ENCODE assay signal across 19 cellular contexts in genomic region chr9:110536802-110537201, GRCh38. TPM values are rescaled to one million over a fixed set of nuclear protein-coding genes. Genes with fewer than 3 reads are reported as not detected.
A peak's percentile ranks its signal among the peaks of the same experiment; 100 is the strongest.
DNase-seq lines count a peak whose midpoint lies in the region; ATAC-seq, FAIRE-seq and TF ChIP-seq lines count a peak whose summit lies in the region.
"Had no signal": no experiment of that assay in that cellular context is flagged by ENCODE, and none has a peak within 500 bp of the region (broad histone marks: within the 10 kb centered on the region; RNA-seq: fewer than 3 reads in every experiment).

No MANE protein-coding gene starts in this region.

- H3K27ac ChIP-seq in A549 (peak overlapping the region; percentile 49 to 70), right cardiac atrium (ENCODE audit: low read length) (no peak overlapping the region)
- no peak overlapping the region for H3K27ac ChIP-seq in CD4-positive, alpha-beta T cell (ENCODE audit: low read depth, low read length)
- H3K27ac ChIP-seq: HL-60, neutrophil, upper lobe of left lung had no signal

- H3K27ac Mint-ChIP-seq in CD4-positive, alpha-beta T cell: no peak overlapping the region
- H3K27ac Mint-ChIP-seq: activated naive CD4-positive, alpha-beta T cell treated with anti-CD3 and anti-CD28 coated beads, Interleukin-2, amount 50 U/mL, for 72 hours; activated T-cell treated with anti-CD3 and anti-CD28 coated beads, Interleukin-2, amount 50 U/mL, for 24 hours; endodermal cell had no signal

- TF ChIP-seq POLR2A in A549 (IDR thresholded peaks at IDR 0.05; ENCODE audit: low read length): no peak

- intact Hi-C loops in right cardiac atrium (cut with DNase I): no loop called here
- intact Hi-C loops in CD4-positive, alpha-beta T cell (cut with DNase I, micrococcal nuclease): no loop called here

- no peaks in the 10 kb centered on the region for H3K27me3 Mint-ChIP-seq in CD4-positive, alpha-beta T cell
- H3K27me3 Mint-ChIP-seq: activated T-cell treated with anti-CD3 and anti-CD28 coated beads, Interleukin-2, amount 50 U/mL, for 24 hours had no signal

- TF ChIP-seq CTCF in A549 (IDR thresholded peaks at IDR 0.05) (no peak), astrocyte of the spinal cord (IDR thresholded peaks at IDR 0.05; ENCODE audit: low read depth, low read length) (no peak)
- TF ChIP-seq CTCF in CD4-positive, alpha-beta T cell (IDR thresholded peaks at IDR 0.05): no peak

- no peak for FAIRE-seq in A549 (lab: Jason Lieb, UNC)
- FAIRE-seq: islet of Langerhans had no signal

- no peak; a peak in 2 of 5 replicates for TF ChIP-seq RAD21 in A549 (conservative IDR thresholded peaks at IDR 0.05 in 1 of 2, IDR thresholded peaks at IDR 0.05 in 1 of 2)

- no peaks in the 10 kb centered on the region for H3K36me3 Mint-ChIP-seq in CD4-positive, alpha-beta T cell (ENCODE audit: low read depth)
- H3K36me3 Mint-ChIP-seq: activated naive CD4-positive, alpha-beta T cell treated with anti-CD3 and anti-CD28 coated beads, Interleukin-2, amount 50 U/mL, for 72 hours had no signal

- 10% methylated on average over 5 of the region's 5 CpGs for WGBS in A549 (ENCODE audit: missing lambda C conversion rate)
- 46% methylated on average over 5 of the region's 5 CpGs for WGBS in right cardiac atrium

- H3K4me1 Mint-ChIP-seq in CD4-positive, alpha-beta T cell (ENCODE audit: low read depth): no peaks in the 10 kb centered on the region
- H3K4me1 Mint-ChIP-seq: endodermal cell had no signal

- H3K9me3 ChIP-seq in A549: peaks cover 27% of the 10 kb centered on the region
- H3K9me3 ChIP-seq in right cardiac atrium (ENCODE audit: control insufficient read depth, low read length): no peaks in the 10 kb centered on the region
- H3K9me3 ChIP-seq in CD4-positive, alpha-beta T cell (ENCODE audit: control insufficient read depth, low read length): no peaks in the 10 kb centered on the region
- H3K9me3 ChIP-seq: neutrophil, upper lobe of left lung had no signal

- H3K4me3 Mint-ChIP-seq in CD4-positive, alpha-beta T cell: no peak overlapping the region
- H3K4me3 Mint-ChIP-seq: activated T-cell treated with anti-CD3 and anti-CD28 coated beads, Interleukin-2, amount 50 U/mL, for 24 hours; endodermal cell had no signal

- peak in 1 of 2 experiments; percentile 51 for DNase-seq in A549 (ENCODE audit: low read depth in 1 of 2, low spot score in 1 of 2)
- DNase-seq in GM04504 (ENCODE audit: low read depth): peak; percentile 78
- DNase-seq in astrocyte of the spinal cord (ENCODE audit: low read depth, low spot score): peak; percentile 34
- no peak for DNase-seq in right cardiac atrium
- no peak for DNase-seq in midbrain (lab: John Stamatoyannopoulos, UW)
- DNase-seq in hippocampal formation (lab: John Stamatoyannopoulos, UW): no peak
- no peak for DNase-seq in CD4-positive, alpha-beta T cell
- DNase-seq: activated CD4-positive, alpha-beta T cell treated with anti-CD3 and anti-CD28 coated beads, Interleukin-2, amount 50 U/mL, for 1 hour; activated T-cell treated with anti-CD3 and anti-CD28 coated beads, Interleukin-2, amount 50 U/mL, for 24 hours; caudate nucleus; endodermal cell; NCI-H1436 treated with DMSO at 0.1 percent for 48 hours; NCI-H345; upper lobe of left lung had no signal

- ATAC-seq in A549 (peak in 1 of 2 experiments; percentile 47; a peak in 3 of 6 replicates), right cardiac atrium (peak; percentile 34 to 48), GM21528 (IDR thresholded peaks at IDR 0.05; ENCODE audit: low FRiP score, unreplicated experiment) (no peak)
- no peak for ATAC-seq in CD4-positive, alpha-beta T cell (ENCODE audit: poor library complexity)
- ATAC-seq: activated naive CD4-positive, alpha-beta T cell treated with anti-CD3 and anti-CD28 coated beads, Interleukin-2, amount 50 U/mL, for 72 hours had no signal

- POLR2A ChIA-PET in A549 (lab: Yijun Ruan, JAX): interaction anchor here (0.6 kb wide), 1 partner anchor 37 kb away, joined by 3 read pairs; no protein-coding TSS in a partner anchor
- POLR2A ChIA-PET in CD4-positive, alpha-beta T cell (lab: Charles Lee): no interaction called here

- CTCF ChIA-PET in A549 (lab: Yijun Ruan, JAX): no interaction called here
- CTCF ChIA-PET in CD4-positive, alpha-beta T cell (lab: Charles Lee): no interaction called here

- H3K4me1 ChIP-seq in A549 (peaks cover 38% of the 10 kb centered on the region), right cardiac atrium (ENCODE audit: control insufficient read depth, insufficient read depth, low read length) (no peaks in the 10 kb centered on the region)
- H3K4me1 ChIP-seq: upper lobe of left lung had no signal

- TF ChIP-seq EP300 in A549 (IDR thresholded peaks at IDR 0.05): peak; percentile 92; a peak in 4 of 5 replicates

- peak overlapping the region; percentile 59 for H3K4me2 ChIP-seq in A549

- in situ Hi-C loops in astrocyte of the spinal cord (cut with HindIII; ENCODE audit: low sequenced_read_pairs): no loop called here

- H3K4me3 ChIP-seq in A549: no peak overlapping the region
- no peak overlapping the region for H3K4me3 ChIP-seq in astrocyte of the spinal cord (ENCODE audit: low read depth, low read length)
- H3K4me3 ChIP-seq in right cardiac atrium (ENCODE audit: low read length): no peak overlapping the region
- H3K4me3 ChIP-seq: upper lobe of left lung had no signal

- no peaks in the 10 kb centered on the region for H3K9me3 Mint-ChIP-seq in CD4-positive, alpha-beta T cell
- H3K9me3 Mint-ChIP-seq: activated naive CD4-positive, alpha-beta T cell treated with anti-CD3 and anti-CD28 coated beads, Interleukin-2, amount 50 U/mL, for 72 hours; activated T-cell treated with anti-CD3 and anti-CD28 coated beads, Interleukin-2, amount 50 U/mL, for 24 hours had no signal

- H3K27me3 ChIP-seq in right cardiac atrium (ENCODE audit: control insufficient read depth, insufficient read depth): no peaks in the 10 kb centered on the region
- H3K27me3 ChIP-seq in CD4-positive, alpha-beta T cell (ENCODE audit: control insufficient read depth, insufficient read depth, low read length): no peaks in the 10 kb centered on the region
- H3K27me3 ChIP-seq: upper lobe of left lung had no signal

TF ChIP-seq in A549, 52 proteins besides CTCF, POLR2A, EP300 and RAD21:
- TF ChIP-seq HES2 (IDR thresholded peaks at IDR 0.05) (peak; percentile 92; the same call in 1 of the 2 replicates), GATA3 (IDR thresholded peaks at IDR 0.05; ENCODE audit: borderline replicate concordance) (peak; percentile 93), JUNB (IDR thresholded peaks at IDR 0.05) (peak; percentile 86), JUN (IDR thresholded peaks at IDR 0.05) (peak; percentile 72 to 92; a peak in 2 of 5 replicates), RARB (CRISPR knock-in tag; IDR thresholded peaks at IDR 0.05) (peak; percentile 17; the same call in 1 of the 2 replicates), HOXB5 (CRISPR knock-in tag; IDR thresholded peaks at IDR 0.05) (peak; percentile 84; the same call in 1 of the 2 replicates), FOSL2 (IDR thresholded peaks at IDR 0.05) (0 out of 2 replicates have a peak, but pooled peaks have one; percentile 46), FOSL2 (CRISPR knock-in tag; IDR thresholded peaks at IDR 0.05) (peak; percentile 62), HOXB13 (CRISPR knock-in tag; IDR thresholded peaks at IDR 0.05; ENCODE audit: low read depth) (peak; percentile 88; the same call in 1 of the 2 replicates), BCL3 (IDR thresholded peaks at IDR 0.05) (peak; percentile 94; the same call in 2 of the 3 replicates), ESRRA (IDR thresholded peaks at IDR 0.05; ENCODE audit: borderline replicate concordance, low read length) (no peak), TFCP2L1 (CRISPR knock-in tag; IDR thresholded peaks at IDR 0.05) (no peak), PHF8 (IDR thresholded peaks at IDR 0.05; ENCODE audit: borderline replicate concordance, low read depth) (no peak), FOXS1 (CRISPR knock-in tag; IDR thresholded peaks at IDR 0.05) (0 out of 2 replicates have a peak, but pooled peaks have one; percentile 34), CEBPB (IDR thresholded peaks at IDR 0.05) (peak; percentile 94 to 98)

RNA-seq across cellular contexts. Expression of gene SVEP1, which starts 42.7 kb away (rescaled TPM):
- polyA plus RNA-seq in A549 (2011; rRNA removed) (0.52 and 0.74 TPM in 2 replicates), A549 (2017; fragmentation: RNase III; extraction: RNeasy Plus Mini Kit Qiagen cat#74134 plus additional on column Dnase treatment) (1.5 TPM in 3 replicates), right cardiac atrium (3.0 TPM)
- polyA plus RNA-seq in A549 (2012; cell fraction: cytosol; rRNA removed): 0.05 TPM in 2 replicates
- 0.12 and 0.27 TPM in 2 replicates for polyA plus RNA-seq in A549 (2012; cell fraction: nucleus; rRNA removed)
- polyA minus RNA-seq in A549 (2011; rRNA and poly(A)+ RNA removed): 1.6 and 1.8 TPM in 2 replicates
- total RNA-seq in right cardiac atrium: 10 to 100 TPM in 2 of 4 donors, 1 to 10 TPM in 2; 8.0 to 14.2 (median 10.2) TPM
- total RNA-seq in CD4-positive, alpha-beta T cell: not detected

Comparison
In these comparisons a context has a peak if more than half of its experiments do, and no peak if none do; other contexts are left out.
1. ATAC-seq: peak in right cardiac atrium (2 of 2); none in GM21528 (single experiment) and CD4-positive, alpha-beta T cell (single experiment).
2. DNase-seq: peak in GM04504 (single experiment) and astrocyte of the spinal cord (single experiment); none in right cardiac atrium (0 of 3), midbrain (single experiment), hippocampal formation (0 of 2) and CD4-positive, alpha-beta T cell (0 of 10).
3. H3K27ac ChIP-seq: peak in A549 (2 of 2); none in right cardiac atrium (single experiment) and CD4-positive, alpha-beta T cell (single experiment).
4. RNA of gene SVEP1, which starts 42.7 kb away (total RNA-seq): 8.0 to 14.2 TPM in right cardiac atrium; not detected in CD4-positive, alpha-beta T cell; every median in the first group is over 4 times any median in the second.